ENCODE assay signal across 18 cellular contexts in genomic region chr15:62834686-62835279, GRCh38.
DNase-seq lines count a peak whose midpoint lies in the region; ATAC-seq, FAIRE-seq and TF ChIP-seq lines count a peak whose summit lies in the region.
"Had no signal": no experiment of that assay in that cellular context is flagged by ENCODE, and none has a peak within 500 bp of the region (broad histone marks: within the 10 kb centered on the region; RNA-seq: fewer than 3 reads in every experiment).

No MANE protein-coding gene starts in this region.

- BruUV-seq in MCF 10A (replicated peaks; lab: Mats Ljungman, UMichigan) (no TSS peak), mammary epithelial cell (replicated peaks; lab: Mats Ljungman, UMichigan) (no TSS peak)

- dilution Hi-C loops in mammary epithelial cell (cut with HindIII; ENCODE audit: low sequenced_read_pairs): no loop called here

- H4K20me1 ChIP-seq in mammary epithelial cell (ENCODE audit: insufficient read depth, low read length): no peaks in the 10 kb centered on the region

- H3K4me1 Mint-ChIP-seq in MCF 10A (ENCODE audit: insufficient read depth, unreplicated experiment): peaks cover 8% of the 10 kb centered on the region

- WGBS in mammary epithelial cell (ENCODE audit: low coverage, missing lambda C conversion rate): 82% methylated on average over 6 of the region's 6 CpGs
- 81 to 84% methylated on average over 6 of the region's 6 CpGs for WGBS in pancreas, 2 donors

- H3K27me3 ChIP-seq in breast epithelium (no peaks in the 10 kb centered on the region), mammary epithelial cell (ENCODE audit: insufficient read depth, low read length) (no peaks in the 10 kb centered on the region), pancreas (no peaks in the 10 kb centered on the region)
- H3K27me3 ChIP-seq: BE2C had no signal

- H3K9me3 Mint-ChIP-seq in MCF 10A (ENCODE audit: unreplicated experiment): no peaks in the 10 kb centered on the region
- H3K9me3 Mint-ChIP-seq in activated naive CD4-positive, alpha-beta T cell treated with anti-CD3 and anti-CD28 coated beads, Interleukin-2, amount 50 U/mL, for 72 hours: peaks cover 0 to 2% of the 10 kb centered on the region in 2 donors
- H3K9me3 Mint-ChIP-seq: CD4-positive, alpha-beta T cell had no signal

- H3K9me3 ChIP-seq in breast epithelium (no peaks in the 10 kb centered on the region), mammary epithelial cell (replicated peaks; ENCODE audit: insufficient read depth, low read length) (no peaks in the 10 kb centered on the region), pancreas (no peaks in the 10 kb centered on the region)
- H3K9me3 ChIP-seq: BE2C had no signal

- DNase-seq in breast epithelium (ENCODE audit: low spot score in 2 of 2) (peak in 1 of 2 donors; percentile 44), MCF 10A (ENCODE audit: unreplicated experiment) (no peak), mammary epithelial cell (no peak), kidney tubule cell (ENCODE audit: low spot score) (peak; percentile 46), pancreas (no peak), T-helper 2 cell (no peak)
- DNase-seq in activated naive CD4-positive, alpha-beta T cell treated with anti-CD3 and anti-CD28 coated beads, Interleukin-2, amount 50 U/mL, for 72 hours (ENCODE audit: low spot score in 2 of 2): no peak
- DNase-seq: BE2C; Calu3; CD4-positive, alpha-beta T cell; HCEC 1CT; NCI-H1417 treated with DMSO at 0.1 percent for 48 hours; NCI-H2029; NCI-H2171; NCI-H82; PC-3 had no signal

- no peaks in the 10 kb centered on the region for H3K79me2 ChIP-seq in mammary epithelial cell (ENCODE audit: insufficient read depth, low read length)

- no peak overlapping the region for H3K9ac ChIP-seq in mammary epithelial cell (ENCODE audit: insufficient read depth, low read length)

- H3K27ac Mint-ChIP-seq in MCF 10A (ENCODE audit: low read depth, unreplicated experiment): no peak overlapping the region
- no peak overlapping the region for H3K27ac Mint-ChIP-seq in activated naive CD4-positive, alpha-beta T cell treated with anti-CD3 and anti-CD28 coated beads, Interleukin-2, amount 50 U/mL, for 72 hours
- H3K27ac Mint-ChIP-seq: CD4-positive, alpha-beta T cell had no signal

- in situ Hi-C loops in mammary epithelial cell (cut with MboI; ENCODE audit: low sequenced_read_pairs in 2 of 2): loop anchor here in 1 of 2 donors (25.0 kb wide), 1 partner anchor 203 kb away; the partner anchor contains the start of gene TPM1

- CTCF ChIA-PET in MCF 10A (lab: Yijun Ruan, JAX): no interaction called here
- CTCF ChIA-PET in mammary epithelial cell (lab: Charles Lee; ENCODE audit: low non-redundant PET): interaction anchor here (0.6 kb wide), 1 partner anchor 23 kb away, joined by 4 read pairs; no protein-coding TSS in a partner anchor

- peaks cover 5% of the 10 kb centered on the region for H3K36me3 Mint-ChIP-seq in MCF 10A (ENCODE audit: insufficient read depth, unreplicated experiment)
- no peaks in the 10 kb centered on the region for H3K36me3 Mint-ChIP-seq in activated naive CD4-positive, alpha-beta T cell treated with anti-CD3 and anti-CD28 coated beads, Interleukin-2, amount 50 U/mL, for 72 hours

- peak overlapping the region; percentile 76 for H2AFZ ChIP-seq in mammary epithelial cell (ENCODE audit: low read depth, low read length)

- no peak for TF ChIP-seq CTCF in breast epithelium (IDR thresholded peaks at IDR 0.05)
- TF ChIP-seq CTCF in MCF 10A (IDR thresholded peaks at IDR 0.05; ENCODE audit: unreplicated experiment): no peak
- no peak for TF ChIP-seq CTCF in mammary epithelial cell (conservative IDR thresholded peaks at IDR 0.05 in 1 of 2, IDR thresholded peaks at IDR 0.05 in 1 of 2; ENCODE audit: extremely low read depth in 1 of 2, insufficient read depth in 1 of 2, low read depth in 1 of 2, low read length in 2 of 2)
- no peak for TF ChIP-seq CTCF in pancreas (IDR thresholded peaks at IDR 0.05)

- peaks cover 7 to 13% of the 10 kb centered on the region in 2 donors for H3K4me1 ChIP-seq in breast epithelium
- H3K4me1 ChIP-seq in mammary epithelial cell (ENCODE audit: insufficient read depth, low read length): peaks cover 15% of the 10 kb centered on the region
- peaks cover 0 to 10% (median 0%) of the 10 kb centered on the region in 3 donors for H3K4me1 ChIP-seq in pancreas
- H3K4me1 ChIP-seq: BE2C had no signal

- intact Hi-C loops in breast epithelium (cut with DNase I; ENCODE audit: low total_unique reads): no loop called here
- intact Hi-C loops in MCF 10A (cut with micrococcal nuclease): no loop called here
- intact Hi-C loops in mammary epithelial cell (cut with micrococcal nuclease): no loop called here
- intact Hi-C loops in pancreas (cut with DNase I): no loop called here

- no peak overlapping the region for H3K4me3 Mint-ChIP-seq in MCF 10A (ENCODE audit: unreplicated experiment)
- H3K4me3 Mint-ChIP-seq: CD4-positive, alpha-beta T cell had no signal

- no peaks in the 10 kb centered on the region for H3K27me3 Mint-ChIP-seq in MCF 10A (ENCODE audit: insufficient read depth, unreplicated experiment)
- H3K27me3 Mint-ChIP-seq: CD4-positive, alpha-beta T cell had no signal

- no peaks in the 10 kb centered on the region for H3K36me3 ChIP-seq in breast epithelium
- H3K36me3 ChIP-seq in mammary epithelial cell (ENCODE audit: insufficient read depth, low read length): no peaks in the 10 kb centered on the region
- peaks cover 0 to 8% (median 0%) of the 10 kb centered on the region in 3 donors for H3K36me3 ChIP-seq in pancreas
- H3K36me3 ChIP-seq: BE2C had no signal

- no peak overlapping the region for H3K4me2 ChIP-seq in mammary epithelial cell (ENCODE audit: insufficient read depth, low read depth, low read length)

- POLR2A ChIA-PET in MCF 10A (lab: Yijun Ruan, JAX): interaction anchor here (0.6 kb wide), 1 partner anchor 173 kb away, joined by 3 read pairs; no protein-coding TSS in a partner anchor

- ATAC-seq in pancreas (peak; percentile 38 to 69 (median 55)), GM18520 (IDR thresholded peaks at IDR 0.05; ENCODE audit: unreplicated experiment) (no peak)
- ATAC-seq in activated naive CD4-positive, alpha-beta T cell treated with anti-CD3 and anti-CD28 coated beads, Interleukin-2, amount 50 U/mL, for 72 hours: no peak
- ATAC-seq: PC-3 had no signal

- H3K4me3 ChIP-seq in breast epithelium (no peak overlapping the region), mammary epithelial cell (replicated peaks in 1 of 3; ENCODE audit: insufficient read depth in 1 of 3, low read depth in 2 of 3, low read length in 3 of 3) (no peak overlapping the region), pancreas (no peak overlapping the region)

- TF ChIP-seq POLR2A in breast epithelium (IDR thresholded peaks at IDR 0.05): no peak

- no peak for FAIRE-seq in pancreas (lab: Jason Lieb, UNC)

- H3K27ac ChIP-seq in breast epithelium (peak overlapping the region; percentile 78 to 83), mammary epithelial cell (ENCODE audit: insufficient read depth, low read depth, low read length) (no peak overlapping the region), pancreas (peak overlapping the region in 2 of 4 donors; percentile 22 to 52)
- H3K27ac ChIP-seq: 22Rv1 had no signal

Comparison
In these comparisons a context has a peak if more than half of its experiments do, and no peak if none do; other contexts are left out.
1. ATAC-seq: peak in pancreas (4 of 4); none in activated naive CD4-positive, alpha-beta T cell treated with anti-CD3 and anti-CD28 coated beads, Interleukin-2, amount 50 U/mL, for 72 hours (0 of 2) and GM18520 (single experiment).